In the genomic region with DNA sequence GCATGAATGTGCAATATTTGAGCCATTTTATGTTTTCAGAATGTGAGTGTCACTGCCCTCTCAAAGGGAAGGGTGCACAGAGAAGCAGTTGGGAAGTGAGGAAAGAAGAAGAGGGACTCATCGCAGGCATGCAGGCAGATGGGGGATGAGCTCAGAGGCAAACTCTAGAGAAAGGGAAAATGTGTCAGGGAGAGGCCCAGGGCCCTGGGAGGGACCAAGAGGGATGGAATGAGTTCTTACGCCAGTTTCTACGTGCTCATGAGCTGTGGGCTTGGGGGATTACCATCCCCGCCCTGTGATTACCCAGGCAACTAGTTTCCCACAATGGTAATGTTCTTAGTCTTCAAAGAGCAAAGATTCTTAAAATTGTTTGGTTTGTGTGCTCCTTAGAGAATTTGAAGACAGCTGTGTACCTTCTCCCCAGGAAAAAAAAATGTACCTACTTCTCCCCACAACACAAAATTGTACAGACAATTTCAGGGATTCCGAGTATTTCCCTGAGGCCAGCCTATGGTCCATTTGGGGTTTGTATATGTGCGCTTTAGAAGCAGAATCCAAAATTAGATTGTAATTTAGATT, we compare ENCODE assay signal across 12 cellular contexts. TPM values are rescaled to one million over a fixed set of nuclear protein-coding genes. Genes with fewer than 3 reads are reported as not detected.
DNase-seq lines count a peak whose midpoint lies in the region; ATAC-seq, FAIRE-seq and TF ChIP-seq lines count a peak whose summit lies in the region.
"Had no signal": no experiment of that assay in that cellular context is flagged by ENCODE, and none has a peak within 500 bp of the region (broad histone marks: within the 10 kb centered on the region; RNA-seq: fewer than 3 reads in every experiment).

No MANE protein-coding gene starts in this region.

- no peaks in the 10 kb centered on the region for H3K36me3 Mint-ChIP-seq in naive B cell
- H3K36me3 Mint-ChIP-seq in glutamatergic neuron (ENCODE audit: unreplicated experiment): no peaks in the 10 kb centered on the region

- peak overlapping the region; percentile 92 to 99 (median 98) for H3K27ac Mint-ChIP-seq in naive B cell
- no peak overlapping the region for H3K27ac Mint-ChIP-seq in glutamatergic neuron (ENCODE audit: unreplicated experiment)

- peak; percentile 42 for ATAC-seq in GM18511 (IDR thresholded peaks at IDR 0.05; ENCODE audit: unreplicated experiment)
- peak; percentile 37 for ATAC-seq in GM21423 (IDR thresholded peaks at IDR 0.05; ENCODE audit: unreplicated experiment)
- peak; percentile 20 for ATAC-seq in HG03159 (IDR thresholded peaks at IDR 0.05; ENCODE audit: unreplicated experiment)
- peak; percentile 10 to 13 for ATAC-seq in naive B cell (ENCODE audit: low read depth in 2 of 2)
- ATAC-seq: gastrocnemius medialis had no signal

- no peak for TF ChIP-seq CTCF in glutamatergic neuron (IDR thresholded peaks at IDR 0.05; ENCODE audit: partially characterized antibody, unreplicated experiment)

- H3K4me3 Mint-ChIP-seq in naive B cell (peak overlapping the region; percentile 16 to 91 (median 76)), glutamatergic neuron (ENCODE audit: unreplicated experiment) (no peak overlapping the region)

- DNase-seq in naive B cell (no peak), urothelium cell line (ENCODE audit: low spot score) (no peak), glutamatergic neuron (no peak), AML-193 (lab: John Stamatoyannopoulos, UW) (no peak), NCI-H526 treated with DMSO at 0.1 percent for 48 hours (lab: John Stamatoyannopoulos, UW) (no peak)
- DNase-seq: DMS79, gastrocnemius medialis, NCI-H1092 treated with DMSO at 0.1 percent for 48 hours, Peyer's patch had no signal

- H3K9me3 Mint-ChIP-seq in naive B cell: no peaks in the 10 kb centered on the region
- no peaks in the 10 kb centered on the region for H3K9me3 Mint-ChIP-seq in glutamatergic neuron (ENCODE audit: unreplicated experiment)

- no peak for FAIRE-seq in urothelium cell line (lab: Jason Lieb, UNC)

- H3K4me1 Mint-ChIP-seq in naive B cell (peaks cover 70 to 86% (median 81%) of the 10 kb centered on the region in 3 donors), glutamatergic neuron (ENCODE audit: low read depth, unreplicated experiment) (peaks cover 8% of the 10 kb centered on the region)

- no peaks in the 10 kb centered on the region for H3K27me3 Mint-ChIP-seq in naive B cell
- no peaks in the 10 kb centered on the region for H3K27me3 Mint-ChIP-seq in glutamatergic neuron (ENCODE audit: unreplicated experiment)

RNA-seq across cellular contexts. Expression of gene GCSAM, which starts 17.8 kb away (rescaled TPM):
- polyA plus RNA-seq in naive B cell (ENCODE audit: low read depth in 6 of 6): 10 to 100 TPM; 24.3 to 84.9 (median 41.6) TPM
- total RNA-seq in glutamatergic neuron (ENCODE audit: unreplicated experiment): not detected
- total RNA-seq: gastrocnemius medialis had no signal

RNA-seq across cellular contexts. Expression of gene C3orf52, which starts 29.1 kb away (rescaled TPM):
- polyA plus RNA-seq in naive B cell (ENCODE audit: low read depth in 6 of 6): 1 to 10 TPM in 1 of 6 donors, under 1 TPM in 4, not detected in 1; 0.23 to 1.1 (median 0.61) TPM
- 1.4 TPM for total RNA-seq in glutamatergic neuron (ENCODE audit: unreplicated experiment)
